ENCODE assay signal across 1 cellular context in genomic region chr11:78940500-78941225, GRCh38.
TF ChIP-seq lines count a peak whose summit lies in the region.

No MANE protein-coding gene starts in this region.

TF ChIP-seq in HepG2, 621 proteins besides CTCF, POLR2A, EP300 and RAD21 (continued from another document):
- TF ChIP-seq ZNF878 (CRISPR knock-in tag; IDR thresholded peaks at IDR 0.05) (no peak), ZNF75D (CRISPR knock-in tag; IDR thresholded peaks at IDR 0.05; ENCODE audit: borderline replicate concordance) (no peak), MATR3 (CRISPR knock-in tag; IDR thresholded peaks at IDR 0.05) (no peak), ATF7-NPFF (CRISPR knock-in tag; IDR thresholded peaks at IDR 0.05; ENCODE audit: low read depth) (no peak)
